In the genomic region with DNA sequence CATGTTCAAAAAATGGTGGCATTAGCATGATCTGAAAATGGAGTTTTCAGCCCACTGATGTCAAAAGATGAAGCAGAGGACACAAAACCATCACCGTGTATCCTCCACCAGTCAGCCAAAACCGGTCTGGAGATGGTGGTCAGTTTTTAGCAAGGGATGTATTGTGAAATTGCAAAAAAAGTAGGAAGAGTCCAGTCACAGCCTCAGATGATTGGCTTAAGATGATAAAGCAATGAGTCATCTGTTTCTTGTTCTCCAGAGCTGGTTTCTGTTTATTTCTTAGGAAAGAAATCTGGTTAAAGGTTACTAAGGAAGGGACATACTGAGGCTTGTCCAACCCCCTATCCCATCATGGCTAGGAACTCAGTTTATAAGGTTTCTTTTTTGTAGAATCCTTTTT, we compare ENCODE assay signal across 11 cellular contexts. TPM values are rescaled to one million over a fixed set of nuclear protein-coding genes. Genes with fewer than 3 reads are reported as not detected.
DNase-seq lines count a peak whose midpoint lies in the region.
"Had no signal": no experiment of that assay in that cellular context is flagged by ENCODE, and none has a peak within 500 bp of the region (broad histone marks: within the 10 kb centered on the region; RNA-seq: fewer than 3 reads in every experiment).

No MANE protein-coding gene starts in this region.

- no peaks in the 10 kb centered on the region for H3K79me1 ChIP-seq in trophoblast cell (ENCODE audit: low read length)

- no peak overlapping the region for H2BK12ac ChIP-seq in trophoblast cell (ENCODE audit: low read length)

- H4K8ac ChIP-seq in trophoblast cell (ENCODE audit: low read depth, low read length) = no peak overlapping the region

- H3K9ac ChIP-seq in trophoblast cell (ENCODE audit: low read length) = no peak overlapping the region
- H3K9ac ChIP-seq: KMS-11 had no signal

- WGBS in trophoblast cell (ENCODE audit: extremely low coverage, insufficient coverage, insufficient read length) = no CpG with 5 or more reads among the region's 2 CpGs

- no peak overlapping the region for H3K4ac ChIP-seq in trophoblast cell (ENCODE audit: low read depth, low read length)

- H2AK5ac ChIP-seq in trophoblast cell (ENCODE audit: low read length) = no peak overlapping the region

- no peak overlapping the region for H4K12ac ChIP-seq in trophoblast cell (ENCODE audit: low read depth, low read length)

- no peaks in the 10 kb centered on the region for H3K79me2 ChIP-seq in trophoblast cell (ENCODE audit: control insufficient read depth, insufficient read depth, low read length, poor library complexity)

- no peak overlapping the region for H2BK5ac ChIP-seq in trophoblast cell (ENCODE audit: low read depth, low read length, poor library complexity)

- H3K4me3 ChIP-seq in trophoblast cell (ENCODE audit: low read depth, low read length) = no peak overlapping the region
- H3K4me3 ChIP-seq: esophagus squamous epithelium had no signal

- no peaks in the 10 kb centered on the region for H3K9me3 ChIP-seq in trophoblast cell (ENCODE audit: insufficient read depth, low read depth, low read length)

- DNase-seq in EL (peak; percentile 87), NCI-H460 (ENCODE audit: extremely low read depth, low read depth) (peak; percentile 9), dedifferentiated amniotic fluid mesenchymal stem cell (ENCODE audit: extremely low spot score) (peak; percentile 36), trophoblast cell (peak; percentile 34 to 79), hippocampal formation (lab: John Stamatoyannopoulos, UW) (no peak), NCI-H446 treated with DMSO at 0.1 percent for 48 hours (lab: John Stamatoyannopoulos, UW) (no peak)
- no peak for DNase-seq in activated T-cell treated with anti-CD3 and anti-CD28 coated beads, Interleukin-2, amount 50 U/mL, for 1 hour
- DNase-seq: activated naive CD8-positive, alpha-beta T cell treated with anti-CD3 and anti-CD28 coated beads for 36 hours; esophagus squamous epithelium; stimulated activated naive CD8-positive, alpha-beta T cell treated with anti-CD3 and anti-CD28 coated beads, Interleukin-15, amount 100 ng/mL, for 72 hours had no signal

- no peak overlapping the region for H2BK120ac ChIP-seq in trophoblast cell (ENCODE audit: insufficient read depth, low read length, poor library complexity)

- peaks cover 0 to 2% of the 10 kb centered on the region in 2 experiments for H3K4me1 ChIP-seq in trophoblast cell (ENCODE audit: control insufficient read depth in 1 of 2, insufficient read depth in 2 of 2, low read length in 2 of 2)
- H3K4me1 ChIP-seq: esophagus squamous epithelium had no signal

- no peak overlapping the region for H3K18ac ChIP-seq in trophoblast cell (ENCODE audit: low read length)

- no peak overlapping the region for H3K14ac ChIP-seq in trophoblast cell (ENCODE audit: low read length)

- no peaks in the 10 kb centered on the region for H3K27me3 ChIP-seq in trophoblast cell (ENCODE audit: insufficient read depth, low read length)
- H3K27me3 ChIP-seq: esophagus squamous epithelium had no signal

- no peak overlapping the region for H2AFZ ChIP-seq in trophoblast cell (ENCODE audit: insufficient read depth, low read length, poor library complexity)

- no peak overlapping the region for H4K91ac ChIP-seq in trophoblast cell (ENCODE audit: low read depth, low read length)

- no peaks in the 10 kb centered on the region for H3K36me3 ChIP-seq in trophoblast cell (ENCODE audit: control insufficient read depth in 1 of 2, insufficient read depth in 2 of 2, low read length in 2 of 2)
- H3K36me3 ChIP-seq: esophagus squamous epithelium had no signal

- no peak overlapping the region for H3K4me2 ChIP-seq in trophoblast cell (ENCODE audit: low read length)
- H3K4me2 ChIP-seq: KMS-11 had no signal

- H3K23ac ChIP-seq in trophoblast cell (ENCODE audit: low read length) = no peak overlapping the region

- no peak overlapping the region for H3K27ac ChIP-seq in trophoblast cell (ENCODE audit: low read depth, low read length)
- H3K27ac ChIP-seq: esophagus squamous epithelium, KMS-11 had no signal

RNA-seq across cellular contexts. Expression of gene DEPDC1B, which starts 47.8 kb away (rescaled TPM):
- 38.4 and 39.4 TPM in 2 replicates for total RNA-seq in NCI-H460 (2014; rRNA removed; shearing (Covaris generic))
- 35.6 and 55.3 TPM in 2 replicates for polyA plus RNA-seq in NCI-H460 (2014; cell fraction: nucleus; rRNA removed)
- polyA plus RNA-seq in trophoblast cell (2013) = 72.7 and 80.8 TPM in 2 replicates

Comparison
In these comparisons a context has a peak if more than half of its experiments do, and no peak if none do; other contexts are left out.
1. DNase-seq: peak in EL (single experiment), NCI-H460 (single experiment), dedifferentiated amniotic fluid mesenchymal stem cell (single experiment) and trophoblast cell (2 of 2); none in activated T-cell treated with anti-CD3 and anti-CD28 coated beads, Interleukin-2, amount 50 U/mL, for 1 hour (single experiment), hippocampal formation (0 of 2) and NCI-H446 treated with DMSO at 0.1 percent for 48 hours (single experiment).